In the genomic region with DNA sequence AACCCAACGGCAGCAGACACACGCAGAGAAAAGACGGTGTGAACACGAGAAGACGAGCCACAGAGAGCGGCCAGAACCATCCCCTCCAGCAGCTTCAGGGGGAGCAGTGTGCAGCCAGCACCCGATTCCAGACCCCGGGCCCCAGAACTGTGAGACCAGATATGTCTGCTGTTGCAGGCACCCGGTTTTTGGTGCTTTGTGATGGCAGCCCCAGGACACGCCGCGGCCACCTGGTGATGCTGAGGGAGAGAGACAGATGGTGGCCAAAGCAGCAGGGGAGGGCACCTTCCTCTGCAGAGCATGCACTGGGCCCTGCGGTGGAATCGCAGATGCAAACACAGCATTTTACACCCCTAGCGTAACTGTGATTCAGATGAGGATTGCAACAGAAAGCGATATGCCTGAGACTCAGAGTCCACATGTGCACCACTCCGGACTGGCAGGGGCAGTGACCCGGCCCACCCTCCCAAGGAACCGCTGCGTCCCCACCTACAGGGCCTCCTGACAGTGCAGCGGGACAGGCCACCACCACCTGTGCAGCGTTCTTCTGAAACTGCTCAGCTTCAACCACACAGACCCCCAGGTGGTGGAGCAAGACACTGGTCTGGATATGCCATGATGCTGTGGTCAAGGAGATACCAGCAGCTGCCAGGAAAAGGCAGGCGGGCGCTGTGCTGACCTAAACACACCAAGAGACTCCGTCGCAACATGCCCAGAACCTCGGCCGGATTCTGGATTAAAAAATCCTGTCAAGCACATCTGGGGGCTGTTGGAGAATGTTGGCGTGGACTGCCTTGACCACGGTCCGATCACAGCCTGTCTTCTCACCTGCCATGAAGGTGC, we compare ENCODE assay signal across 1 cellular context.
TF ChIP-seq lines count a peak whose summit lies in the region.

No MANE protein-coding gene starts in this region.

TF ChIP-seq in IMR-90, 13 proteins besides CTCF, POLR2A, EP300 and RAD21:
- TF ChIP-seq BHLHE40 (IDR thresholded peaks at IDR 0.05; ENCODE audit: low read depth, low read length) (no peak), SMC3 (IDR thresholded peaks at IDR 0.05; ENCODE audit: low read depth, low read length) (no peak), FOS (IDR thresholded peaks at IDR 0.05; ENCODE audit: low read depth, low read length) (no peak)
